Comparison of ENCODE assay signal across 8 cellular contexts in the genomic region with DNA sequence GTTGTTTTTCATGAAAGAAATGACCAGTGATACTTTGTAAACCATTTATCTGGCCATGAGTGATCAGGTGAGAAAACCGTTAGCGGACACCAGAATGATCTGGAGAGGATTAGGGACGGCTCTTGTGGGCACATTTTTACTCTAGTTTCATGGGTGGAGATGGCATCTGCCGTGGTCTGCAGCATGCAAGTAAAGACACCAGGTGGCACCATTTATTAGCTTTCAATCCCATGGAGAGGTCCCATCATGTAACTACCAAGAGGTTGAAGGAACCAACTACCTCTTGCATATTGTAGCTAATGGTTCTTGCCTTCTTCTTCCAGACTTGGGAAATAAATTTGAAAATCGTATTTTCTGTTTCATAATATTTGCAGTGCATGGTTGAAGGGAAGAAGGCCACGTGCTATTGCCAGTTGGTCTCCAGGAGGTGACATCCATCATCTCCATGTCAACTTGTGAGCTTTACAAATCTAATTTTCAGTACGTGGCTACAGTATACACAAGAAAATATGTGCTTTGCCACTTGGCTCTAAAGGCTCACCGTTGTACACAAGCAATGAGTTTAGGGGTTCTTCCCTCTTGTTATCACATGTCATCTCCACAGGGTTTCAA. TPM values are rescaled to one million over a fixed set of nuclear protein-coding genes. Genes with fewer than 3 reads are reported as not detected.
DNase-seq lines count a peak whose midpoint lies in the region; ATAC-seq lines count a peak whose summit lies in the region.

No MANE protein-coding gene starts in this region.

- in situ Hi-C loops in SK-MEL-5 (cut with HindIII; ENCODE audit: low pct_unique_long_range_greater_than_20kb, low sequenced_read_pairs) = no loop called here

- peak; percentile 25 for ATAC-seq in activated naive CD8-positive, alpha-beta T cell treated with anti-CD3 and anti-CD28 coated beads, Interleukin-2, amount 50 U/mL, for 24 hours
- peak; percentile 28 to 35 for ATAC-seq in left cardiac atrium
- no peak for ATAC-seq in HG03139 (IDR thresholded peaks at IDR 0.05; ENCODE audit: unreplicated experiment)

- peaks cover 45% of the 10 kb centered on the region for H3K4me1 Mint-ChIP-seq in activated naive CD8-positive, alpha-beta T cell treated with anti-CD3 and anti-CD28 coated beads, Interleukin-2, amount 50 U/mL, for 24 hours

- peak overlapping the region; percentile 86 for H3K4me3 Mint-ChIP-seq in activated naive CD8-positive, alpha-beta T cell treated with anti-CD3 and anti-CD28 coated beads, Interleukin-2, amount 50 U/mL, for 24 hours

- peak overlapping the region; percentile 76 for H3K27ac Mint-ChIP-seq in activated naive CD8-positive, alpha-beta T cell treated with anti-CD3 and anti-CD28 coated beads, Interleukin-2, amount 50 U/mL, for 24 hours

- intact Hi-C loops in left cardiac atrium (cut with DNase I) = loop anchor here (2.0 to 10.0 kb wide), 4 partner anchors 38 to 212 kb away; no protein-coding TSS in a partner anchor

- H3K36me3 Mint-ChIP-seq in activated naive CD8-positive, alpha-beta T cell treated with anti-CD3 and anti-CD28 coated beads, Interleukin-2, amount 50 U/mL, for 24 hours (ENCODE audit: low read depth) = no peaks in the 10 kb centered on the region

- no peaks in the 10 kb centered on the region for H3K9me3 Mint-ChIP-seq in activated naive CD8-positive, alpha-beta T cell treated with anti-CD3 and anti-CD28 coated beads, Interleukin-2, amount 50 U/mL, for 24 hours

- no peaks in the 10 kb centered on the region for H3K27me3 Mint-ChIP-seq in activated naive CD8-positive, alpha-beta T cell treated with anti-CD3 and anti-CD28 coated beads, Interleukin-2, amount 50 U/mL, for 24 hours

- DNase-seq in EL (peak; percentile 76), LHCN-M2 (ENCODE audit: low read depth) (peak; percentile 84), SK-MEL-5 (ENCODE audit: low read depth, low spot score) (peak; percentile 88), left cardiac atrium (peak; percentile 43), pulmonary artery endothelial cell (ENCODE audit: low read depth, low spot score) (peak; percentile 61), NCI-H226 (no peak)
- DNase-seq in activated naive CD8-positive, alpha-beta T cell treated with anti-CD3 and anti-CD28 coated beads, Interleukin-2, amount 50 U/mL, for 24 hours = peak; percentile 44

RNA-seq across cellular contexts. Expression of a gene that starts 1.5 kb away (rescaled TPM):
- total RNA-seq in LHCN-M2 (2014; rRNA removed) (18.3 and 20.7 TPM in 2 replicates), left cardiac atrium (10 to 100 TPM; 13.9 to 19.0 TPM), pulmonary artery endothelial cell (18.5 and 25.2 TPM in 2 replicates)
- polyA plus RNA-seq in LHCN-M2 (2012) = 7.4 TPM
- 14.7 and 15.4 TPM in 2 replicates for total RNA-seq in SK-MEL-5 (2014; rRNA removed; shearing (Covaris generic))
- 19.7 and 27.2 TPM in 2 replicates for polyA plus RNA-seq in SK-MEL-5 (2015; cell fraction: cytosol; rRNA removed)
- polyA plus RNA-seq in SK-MEL-5 (2015; cell fraction: nucleus; rRNA removed) = 98.8 and 103 TPM in 2 replicates

RNA-seq across cellular contexts. Expression of a gene that starts 55.1 kb away (rescaled TPM):
- total RNA-seq in LHCN-M2 (2014; rRNA removed) = 3.7 and 5.7 TPM in 2 replicates
- 4.2 TPM for polyA plus RNA-seq in LHCN-M2 (2012)
- 3.4 and 4.4 TPM in 2 replicates for total RNA-seq in SK-MEL-5 (2014; rRNA removed; shearing (Covaris generic))
- 9.4 and 13.9 TPM in 2 replicates for polyA plus RNA-seq in SK-MEL-5 (2015; cell fraction: cytosol; rRNA removed)
- polyA plus RNA-seq in SK-MEL-5 (2015; cell fraction: nucleus; rRNA removed) = 11.2 and 16.1 TPM in 2 replicates
- 10 to 100 TPM in 1 of 2 donors, 1 to 10 TPM in 1; 8.8 to 11.7 TPM for total RNA-seq in left cardiac atrium
- 2.1 and 6.1 TPM in 2 replicates for total RNA-seq in pulmonary artery endothelial cell
